9 cellular contexts compared by ENCODE assay signal in the genomic region with DNA sequence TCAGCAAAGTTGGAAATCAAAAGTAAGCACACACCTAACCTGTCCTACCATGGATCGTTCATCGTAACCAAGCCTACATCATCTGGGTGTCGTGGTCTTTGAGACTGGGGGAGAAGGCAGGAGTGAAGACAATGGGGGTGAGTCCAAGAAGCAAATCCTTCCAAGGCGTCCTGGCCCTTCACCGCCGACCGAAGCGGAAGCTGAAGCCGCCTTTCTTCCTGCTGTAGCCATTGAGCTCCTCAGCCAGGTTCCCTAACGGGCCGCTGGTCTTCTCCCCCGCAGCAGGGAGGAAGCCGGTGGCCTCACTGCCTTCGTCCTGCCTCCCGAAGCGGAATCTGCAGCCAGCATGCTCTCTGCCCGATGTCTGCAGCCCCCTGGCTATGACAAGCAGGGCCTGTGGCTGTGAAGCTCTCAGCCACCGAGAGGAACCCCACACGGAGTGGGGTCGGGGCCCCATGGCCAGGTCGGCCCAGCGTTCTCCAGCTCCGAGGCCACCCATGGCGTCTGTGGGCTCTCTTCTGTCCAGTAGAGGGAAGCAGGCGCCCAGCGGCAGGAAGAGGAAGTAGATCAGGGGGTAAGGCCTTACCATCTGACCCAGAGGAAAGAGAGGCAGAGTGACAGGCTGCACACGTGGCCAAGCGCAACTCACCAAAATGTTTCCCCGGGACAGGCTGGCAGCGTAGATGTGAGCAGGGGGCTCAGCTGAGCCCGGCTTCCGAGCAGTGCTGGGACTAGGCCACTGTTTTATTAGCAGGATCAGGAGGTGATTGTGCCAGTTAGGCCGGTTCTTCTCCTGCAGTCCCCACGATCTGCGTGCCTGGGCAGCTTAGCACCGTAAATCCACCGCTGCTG. TPM values are rescaled to one million over a fixed set of nuclear protein-coding genes. Genes with fewer than 3 reads are reported as not detected.
DNase-seq lines count a peak whose midpoint lies in the region; ATAC-seq, FAIRE-seq and TF ChIP-seq lines count a peak whose summit lies in the region.
"Had no signal": no experiment of that assay in that cellular context is flagged by ENCODE, and none has a peak within 500 bp of the region (broad histone marks: within the 10 kb centered on the region; RNA-seq: fewer than 3 reads in every experiment).

No MANE protein-coding gene starts in this region.

- H2BK120ac ChIP-seq in IMR-90 (ENCODE audit: low read depth, low read length) = no peak overlapping the region

- no peak for FAIRE-seq in GM12878 (lab: Jason Lieb, UNC)

- H3K79me2 ChIP-seq in GM12878 (ENCODE audit: control insufficient read depth, insufficient read depth, low read length) = no peaks in the 10 kb centered on the region

- H3K27ac ChIP-seq in IMR-90 (ENCODE audit: insufficient read depth, low read length) (no peak overlapping the region), GM12878 (ENCODE audit: control insufficient read depth, insufficient read depth) (no peak overlapping the region)

- 81% methylated on average over 13 of the region's 37 CpGs; no CpG with 5 or more reads in 1 of the 2 experiments for WGBS in IMR-90 (ENCODE audit: extremely low coverage in 2 of 2, insufficient read length in 1 of 2), 2 experiments
- 86% methylated on average over 37 of the region's 37 CpGs for WGBS in GM12878 (ENCODE audit: insufficient coverage, insufficient replicate concordance, low lambda C conversion rate, missing lambda C conversion rate)

- H3K4me1 ChIP-seq in IMR-90 (ENCODE audit: control insufficient read depth, insufficient read depth, low read length) = no peaks in the 10 kb centered on the region
- H3K4me1 ChIP-seq in GM12878 (ENCODE audit: control insufficient read depth, insufficient read depth, low read length) = no peaks in the 10 kb centered on the region

- no peaks in the 10 kb centered on the region for H3K27me3 Mint-ChIP-seq in stimulated activated naive B cell treated with anti-CD40 and anti-IgM and Interleukin-4, amounts not matched to agents 10 μg/mL and 1 μg/mL and 100 μg/mL, for 72 hours

- TF ChIP-seq RAD21 in IMR-90 (IDR thresholded peaks at IDR 0.05; ENCODE audit: low read length) = peak; percentile 30; the same call in 1 of the 2 replicates
- TF ChIP-seq RAD21 in GM12878 (IDR thresholded peaks at IDR 0.05; ENCODE audit: insufficient read depth, low read depth, low read length) = 0 out of 2 replicates have a peak, but pooled peaks have one; percentile 13

- H2AK5ac ChIP-seq in IMR-90 (ENCODE audit: low read depth, low read length) = no peak overlapping the region

- H3K9ac ChIP-seq in IMR-90 (ENCODE audit: low read depth, low read length) (no peak overlapping the region), GM12878 (ENCODE audit: control insufficient read depth, insufficient read depth, low read length) (no peak overlapping the region)

- H3K4ac ChIP-seq in IMR-90 (ENCODE audit: low read depth, low read length) = no peak overlapping the region

- no peak overlapping the region for H4K91ac ChIP-seq in IMR-90 (ENCODE audit: insufficient read depth, low read depth, low read length)

- intact Hi-C loops in IMR-90 (cut with micrococcal nuclease) (loop anchor here (5.0 kb wide), 3 partner anchors 44 to 154 kb away; partner anchors contain the start of gene FIBCD1), GM12878 (cut with micrococcal nuclease; ENCODE audit: unreplicated experiment) (no loop called here)

- POLR2A ChIA-PET in IMR-90 (lab: Charles Lee; ENCODE audit: unreplicated experiment) = no interaction called here
- POLR2A ChIA-PET in GM12878 (lab: Charles Lee) = no interaction called here

- in situ Hi-C loops in IMR-90 (cut with MboI; ENCODE audit: low sequenced_read_pairs) (no loop called here), GM12878 (cut with MboI) (no loop called here)

- no peak for TF ChIP-seq EP300 in GM12878 (IDR thresholded peaks at IDR 0.05; ENCODE audit: borderline replicate concordance in 1 of 2, control insufficient read depth in 1 of 2, low read depth in 2 of 2, low read length in 2 of 2)

- H3K23ac ChIP-seq in IMR-90 (ENCODE audit: low read depth, low read length) = no peak overlapping the region

- no peak for DNase-seq in IMR-90
- no peak for DNase-seq in GM12878 (ENCODE audit: low read depth, low spot score)
- DNase-seq in islet precursor cell = peak; percentile 69
- no peak for DNase-seq in stimulated activated naive B cell treated with anti-CD40 and anti-IgM and Interleukin-4, amounts not matched to agents 10 μg/mL and 1 μg/mL and 100 μg/mL, for 72 hours
- DNase-seq in NCI-H1417 (lab: John Stamatoyannopoulos, UW) = no peak
- DNase-seq in NCI-H2029 (lab: John Stamatoyannopoulos, UW) = no peak
- no peak for DNase-seq in germinal center (ENCODE audit: low spot score)
- DNase-seq: NCI-H510A treated with DMSO at 0.1 percent for 48 hours had no signal

- SMC1A ChIA-PET in GM12878 (lab: Charles Lee; ENCODE audit: uncharacterized antibody, unreplicated experiment) = no interaction called here

- CTCF ChIA-PET in IMR-90 (lab: Yijun Ruan, JAX) = interaction anchor here (0.7 to 1.0 kb wide), 2 partner anchors 39 to 105 kb away, joined by 3 to 4 read pairs; no protein-coding TSS in a partner anchor
- CTCF ChIA-PET in GM12878 (lab: Yijun Ruan, JAX) = interaction anchor here (1.1 kb wide), 1 partner anchor 12 kb away, joined by 3 read pairs; no protein-coding TSS in a partner anchor

- RAD21 ChIA-PET in GM12878 (lab: Charles Lee; ENCODE audit: unreplicated experiment) = no interaction called here

- dilution Hi-C loops in IMR-90 (cut with HindIII; ENCODE audit: low sequenced_read_pairs, unreplicated experiment) = no loop called here

- H3K79me1 ChIP-seq in IMR-90 (ENCODE audit: low read depth in 1 of 2, low read length in 2 of 2) = peaks cover 0 to 10% of the 10 kb centered on the region in 2 experiments; a peak in 3 of 4 replicates

- H3K9me1 ChIP-seq in IMR-90 (ENCODE audit: insufficient read depth, low read length) = no peaks in the 10 kb centered on the region

- H4K20me1 ChIP-seq in IMR-90 (ENCODE audit: insufficient read depth, low read length) (peaks cover 12% of the 10 kb centered on the region), GM12878 (ENCODE audit: control insufficient read depth, insufficient read depth) (no peaks in the 10 kb centered on the region)

- no peak overlapping the region for H2BK20ac ChIP-seq in IMR-90 (ENCODE audit: low read depth, low read length)

- H3K56ac ChIP-seq in IMR-90 (ENCODE audit: extremely low read depth, insufficient read depth, low read length) = no peak overlapping the region

- H3K9me3 ChIP-seq in IMR-90 (ENCODE audit: control insufficient read depth, insufficient read depth, low read length) (no peaks in the 10 kb centered on the region), GM12878 (replicated peaks; ENCODE audit: control insufficient read depth, insufficient read depth, low read length) (no peaks in the 10 kb centered on the region)

- H2BK5ac ChIP-seq in IMR-90 (ENCODE audit: low read depth, low read length, poor library complexity, severe bottlenecking) = no peak overlapping the region

- H4K5ac ChIP-seq in IMR-90 (ENCODE audit: low read depth, low read length) = no peak overlapping the region

- no peak overlapping the region for H2BK15ac ChIP-seq in IMR-90 (ENCODE audit: low read depth, low read length)

- no TSS peak for BruUV-seq in IMR-90 (replicated peaks; lab: Mats Ljungman, UMichigan)
- BruUV-seq in GM12878 (replicated peaks; lab: Mats Ljungman, UMichigan) = no TSS peak

- H3K4me2 ChIP-seq in IMR-90 (ENCODE audit: low read depth, low read length) = no peak overlapping the region
- H3K4me2 ChIP-seq in GM12878 (ENCODE audit: control insufficient read depth, insufficient read depth) = no peak overlapping the region

- H3K4me3 ChIP-seq in IMR-90 (ENCODE audit: insufficient read depth, low read depth, low read length) (no peak overlapping the region), GM12878 (no peak overlapping the region)

- peaks cover 6 to 7% of the 10 kb centered on the region in 2 donors for H3K4me1 Mint-ChIP-seq in stimulated activated naive B cell treated with anti-CD40 and anti-IgM and Interleukin-4, amounts not matched to agents 10 μg/mL and 1 μg/mL and 100 μg/mL, for 72 hours

- H4K8ac ChIP-seq in IMR-90 (ENCODE audit: low read depth in 2 of 2, low read length in 2 of 2) = no peak overlapping the region

- no peak overlapping the region for H3K14ac ChIP-seq in IMR-90 (replicated peaks; ENCODE audit: low read depth, low read length)

- H3K27ac Mint-ChIP-seq in stimulated activated naive B cell treated with anti-CD40 and anti-IgM and Interleukin-4, amounts not matched to agents 10 μg/mL and 1 μg/mL and 100 μg/mL, for 72 hours = peak overlapping the region; percentile 85

- H3K18ac ChIP-seq in IMR-90 (ENCODE audit: low read depth, low read length) = no peak overlapping the region

- H2AK9ac ChIP-seq in IMR-90 (replicated peaks; ENCODE audit: low read depth, low read length, poor library complexity) = peak overlapping the region; percentile 60

- H2AFZ ChIP-seq in IMR-90 (replicated peaks; ENCODE audit: low read length, poor library complexity) (no peak overlapping the region), GM12878 (ENCODE audit: control insufficient read depth, low read depth, low read length) (no peak overlapping the region)

- H3K4me3 Mint-ChIP-seq in stimulated activated naive B cell treated with anti-CD40 and anti-IgM and Interleukin-4, amounts not matched to agents 10 μg/mL and 1 μg/mL and 100 μg/mL, for 72 hours = peak overlapping the region in 1 of 2 donors; percentile 50

- ATAC-seq in IMR-90 (ENCODE audit: low read depth) (peak; percentile 22; the same call in 1 of the 2 replicates), GM12878 (peak; percentile 56), HG02938 (IDR thresholded peaks at IDR 0.05; ENCODE audit: unreplicated experiment) (no peak)
- peak; percentile 71 to 82 for ATAC-seq in stimulated activated naive B cell treated with anti-CD40 and anti-IgM and Interleukin-4, amounts not matched to agents 10 μg/mL and 1 μg/mL and 100 μg/mL, for 72 hours (replicated peaks)

- TF ChIP-seq POLR2A in IMR-90 (IDR thresholded peaks at IDR 0.05; ENCODE audit: low read depth, low read length) = no peak
- TF ChIP-seq POLR2A in GM12878 (IDR thresholded peaks at IDR 0.05; ENCODE audit: low read depth, low read length) = peak; percentile 40; the same call in 1 of the 2 replicates

- no peaks in the 10 kb centered on the region for H3K9me3 Mint-ChIP-seq in stimulated activated naive B cell treated with anti-CD40 and anti-IgM and Interleukin-4, amounts not matched to agents 10 μg/mL and 1 μg/mL and 100 μg/mL, for 72 hours

- TF ChIP-seq CTCF in IMR-90 (conservative IDR thresholded peaks at IDR 0.05; ENCODE audit: low read depth, low read length) (0 out of 2 replicates have a peak, but pooled peaks have one; percentile 16), GM12878 (IDR thresholded peaks at IDR 0.05 in 2 of 3, conservative IDR thresholded peaks at IDR 0.05 in 1 of 3; ENCODE audit: control insufficient read depth in 2 of 3, extremely low read depth in 1 of 3, insufficient read depth in 1 of 3, low read depth in 3 of 3, low read length in 3 of 3) (peak; percentile 9 to 17 (median 15); a peak in 3 of 6 replicates)

- H3K36me3 Mint-ChIP-seq in stimulated activated naive B cell treated with anti-CD40 and anti-IgM and Interleukin-4, amounts not matched to agents 10 μg/mL and 1 μg/mL and 100 μg/mL, for 72 hours = peaks cover 0 to 14% of the 10 kb centered on the region in 2 donors

- H3K27me3 ChIP-seq in IMR-90 (ENCODE audit: control insufficient read depth, insufficient read depth, low read length) (no peaks in the 10 kb centered on the region), GM12878 (replicated peaks in 1 of 2; ENCODE audit: control insufficient read depth in 2 of 2, insufficient read depth in 2 of 2, low read length in 1 of 2) (no peaks in the 10 kb centered on the region)

- H3K36me3 ChIP-seq in IMR-90 (ENCODE audit: control insufficient read depth, insufficient read depth, low read length) = peaks cover 48% of the 10 kb centered on the region
- H3K36me3 ChIP-seq in GM12878 (ENCODE audit: control insufficient read depth in 2 of 2, insufficient read depth in 2 of 2, low read length in 1 of 2) = peaks cover 2 to 3% of the 10 kb centered on the region in 2 experiments; a peak in 3 of 4 replicates

RNA-seq across cellular contexts. Expression of gene QRFP, which starts 3.1 kb away (rescaled TPM):
- total RNA-seq in IMR-90 (2012; rRNA removed) = not detected in 2 replicates
- not detected in 2 replicates for polyA plus RNA-seq in IMR-90 (2012; rRNA removed)
- not detected in 2 replicates for polyA plus RNA-seq in IMR-90 (2012; cell fraction: cytosol; rRNA removed)
- polyA plus RNA-seq in IMR-90 (2012; cell fraction: nucleus; rRNA removed; ENCODE audit: low replicate concordance) = not detected in 2 replicates
- total RNA-seq in GM12878 (2013; cell fraction: nucleolus; rRNA removed) = not detected in 2 replicates
- not detected in 2 replicates for total RNA-seq in GM12878 (2014; rRNA removed)
- not detected in 2 replicates for total RNA-seq in GM12878 (2014; rRNA removed; fragmentation: Illumina TruSeq; extraction: Trizol)
- total RNA-seq in GM12878 (2021) = not detected in 2 replicates
- polyA plus RNA-seq in GM12878 (2011; ENCODE audit: low read depth) = not detected
- not detected in 2 replicates for polyA plus RNA-seq in GM12878 (2011; rRNA removed)
- not detected in 2 replicates for polyA plus RNA-seq in GM12878 (2011; cell fraction: cytosol; rRNA removed)
- not detected in 2 replicates for polyA plus RNA-seq in GM12878 (2011; cell fraction: nucleus; rRNA removed)
- polyA plus RNA-seq in GM12878 (2012) = 0.12 and 0.14 TPM in 2 replicates
- polyA plus RNA-seq in GM12878 (2014; fragmentation: Illumina TruSeq; extraction: Trizol) = not detected in 2 replicates
- not detected for polyA plus RNA-seq in GM12878 (2014; fragmentation: Nextera tagmentation; extraction: Ambion mirVana)
- not detected in 2 replicates for polyA plus RNA-seq in GM12878 (2014; rRNA removed)
- polyA plus RNA-seq in GM12878 (2016; fragmentation: Nextera tagmentation; extraction: Ambion mirVana) = not detected
- polyA minus RNA-seq in GM12878 (2011; rRNA and poly(A)+ RNA removed) = not detected in 2 replicates
- polyA minus RNA-seq in GM12878 (2011; cell fraction: cytosol; rRNA and poly(A)+ RNA removed) = not detected in 2 replicates
- not detected in 2 replicates for polyA minus RNA-seq in GM12878 (2011; cell fraction: nucleus; rRNA and poly(A)+ RNA removed)

RNA-seq across cellular contexts. Expression of gene FIBCD1, which starts 45.6 kb away (rescaled TPM):
- total RNA-seq in IMR-90 (2012; rRNA removed) (1.1 and 2.2 TPM in 2 replicates), GM12878 (2014; rRNA removed) (2.5 TPM in 1 of 2 replicates, not detected in the other), GM12878 (2014; rRNA removed; fragmentation: Illumina TruSeq; extraction: Trizol) (not detected in 2 replicates), GM12878 (2021) (0.08 and 0.95 TPM in 2 replicates)
- polyA plus RNA-seq in IMR-90 (2012; rRNA removed) (10.1 and 12.2 TPM in 2 replicates), GM12878 (2011; rRNA removed) (0.07 TPM in 1 of 2 replicates, not detected in the other), GM12878 (2014; fragmentation: Illumina TruSeq; extraction: Trizol) (not detected in 2 replicates), GM12878 (2014; fragmentation: Nextera tagmentation; extraction: Ambion mirVana) (not detected), GM12878 (2014; rRNA removed) (0.04 and 0.41 TPM in 2 replicates), GM12878 (2016; fragmentation: Nextera tagmentation; extraction: Ambion mirVana) (under 1 TPM in 1 of 2 experiments, not detected in 1; 0.44 TPM)
- polyA plus RNA-seq in IMR-90 (2012; cell fraction: cytosol; rRNA removed) = 8.8 and 15.2 TPM in 2 replicates
- polyA plus RNA-seq in IMR-90 (2012; cell fraction: nucleus; rRNA removed; ENCODE audit: low replicate concordance) = 11.6 and 31.9 TPM in 2 replicates
- not detected in 2 replicates for total RNA-seq in GM12878 (2013; cell fraction: nucleolus; rRNA removed)
- not detected for polyA plus RNA-seq in GM12878 (2011; ENCODE audit: low read depth)
- 0.32 and 0.36 TPM in 2 replicates for polyA plus RNA-seq in GM12878 (2011; cell fraction: cytosol; rRNA removed)
- 0.13 and 0.45 TPM in 2 replicates for polyA plus RNA-seq in GM12878 (2011; cell fraction: nucleus; rRNA removed)
- polyA plus RNA-seq in GM12878 (2012) = not detected in 2 replicates
- not detected in 2 replicates for polyA minus RNA-seq in GM12878 (2011; rRNA and poly(A)+ RNA removed)
- 0.40 TPM in 1 of 2 replicates, not detected in the other for polyA minus RNA-seq in GM12878 (2011; cell fraction: cytosol; rRNA and poly(A)+ RNA removed)
- polyA minus RNA-seq in GM12878 (2011; cell fraction: nucleus; rRNA and poly(A)+ RNA removed) = not detected in 2 replicates

RNA-seq across cellular contexts. Expression of gene ABL1, which starts 58.4 kb away (rescaled TPM):
- total RNA-seq in IMR-90 (2012; rRNA removed) (31.9 and 33.7 TPM in 2 replicates), GM12878 (2014; rRNA removed) (15.9 and 16.8 TPM in 2 replicates), GM12878 (2014; rRNA removed; fragmentation: Illumina TruSeq; extraction: Trizol) (11.4 and 13.4 TPM in 2 replicates), GM12878 (2021) (49.5 and 51.5 TPM in 2 replicates)
- polyA plus RNA-seq in IMR-90 (2012; rRNA removed) (49.1 and 50.7 TPM in 2 replicates), GM12878 (2011; rRNA removed) (8.8 and 13.2 TPM in 2 replicates), GM12878 (2014; fragmentation: Illumina TruSeq; extraction: Trizol) (18.4 and 23.4 TPM in 2 replicates), GM12878 (2014; fragmentation: Nextera tagmentation; extraction: Ambion mirVana) (1 to 10 TPM in 1 of 2 experiments, under 1 TPM in 1; 0.79 to 1.6 TPM), GM12878 (2014; rRNA removed) (36.3 and 36.7 TPM in 2 replicates), GM12878 (2016; fragmentation: Nextera tagmentation; extraction: Ambion mirVana) (10 to 100 TPM; 15.9 to 18.4 TPM)
- polyA plus RNA-seq in IMR-90 (2012; cell fraction: cytosol; rRNA removed) = 35.4 and 41.3 TPM in 2 replicates
- 61.9 and 74.7 TPM in 2 replicates for polyA plus RNA-seq in IMR-90 (2012; cell fraction: nucleus; rRNA removed; ENCODE audit: low replicate concordance)
- 40.0 and 41.0 TPM in 2 replicates for total RNA-seq in GM12878 (2013; cell fraction: nucleolus; rRNA removed)
- polyA plus RNA-seq in GM12878 (2011; ENCODE audit: low read depth) = 6.8 TPM
- 18.2 and 19.6 TPM in 2 replicates for polyA plus RNA-seq in GM12878 (2011; cell fraction: cytosol; rRNA removed)
- 18.0 and 25.4 TPM in 2 replicates for polyA plus RNA-seq in GM12878 (2011; cell fraction: nucleus; rRNA removed)
- polyA plus RNA-seq in GM12878 (2012) = 16.0 and 17.2 TPM in 2 replicates
- polyA minus RNA-seq in GM12878 (2011; rRNA and poly(A)+ RNA removed) = 27.2 and 28.3 TPM in 2 replicates
- polyA minus RNA-seq in GM12878 (2011; cell fraction: cytosol; rRNA and poly(A)+ RNA removed) = 14.0 and 17.0 TPM in 2 replicates
- polyA minus RNA-seq in GM12878 (2011; cell fraction: nucleus; rRNA and poly(A)+ RNA removed) = 8.1 and 12.2 TPM in 2 replicates
